13 cellular contexts compared by ENCODE assay signal in the genomic region with DNA sequence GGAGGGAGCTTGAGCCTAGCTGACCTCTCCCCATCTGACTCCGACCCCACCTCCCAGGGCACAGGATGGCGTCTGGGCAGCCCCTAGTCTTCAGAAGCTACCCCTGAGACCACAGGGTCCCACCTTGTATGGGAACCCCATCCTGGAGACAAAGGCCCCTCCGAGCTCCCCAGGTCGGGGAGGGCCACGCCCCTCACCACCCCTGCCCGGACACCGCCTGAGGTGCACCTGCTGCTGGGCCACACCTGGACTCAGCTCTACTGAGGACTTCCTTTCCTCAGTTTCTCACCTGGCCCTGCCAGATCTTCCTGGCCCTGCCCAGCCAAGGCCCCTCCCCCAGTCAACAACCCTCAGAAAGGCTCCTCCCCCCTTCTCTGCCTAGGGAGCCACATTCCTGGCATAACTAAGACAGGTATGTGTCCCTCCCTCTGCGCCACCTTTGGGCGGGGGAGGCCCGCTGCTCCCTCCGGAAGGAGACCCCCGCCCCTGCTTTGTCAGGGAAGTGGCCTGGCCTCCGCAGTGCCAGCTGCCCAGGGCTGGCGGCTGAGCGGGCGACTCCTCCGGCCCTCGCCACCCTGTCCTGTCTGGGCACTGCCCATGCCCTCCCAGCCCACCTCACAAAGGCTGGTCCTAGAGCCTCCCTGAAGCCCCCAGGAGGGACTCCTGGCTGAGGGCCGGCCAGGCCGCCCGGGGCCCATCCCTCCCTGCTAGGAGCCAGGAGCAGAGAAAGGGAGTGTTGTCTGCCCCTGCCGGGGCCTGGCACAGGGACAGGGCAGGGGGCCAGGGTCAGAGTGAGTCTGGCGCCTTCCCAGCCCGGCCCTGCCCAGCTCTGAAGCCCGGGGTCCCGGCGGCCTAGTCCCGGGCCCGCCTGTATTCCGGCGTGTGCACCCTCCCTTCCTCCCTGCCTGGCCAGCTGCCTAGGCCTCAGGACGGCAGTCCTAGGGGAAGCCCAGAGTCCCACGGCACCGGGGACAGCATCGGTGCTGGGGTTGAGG. TPM values are rescaled to one million over a fixed set of nuclear protein-coding genes. Genes with fewer than 3 reads are reported as not detected.
DNase-seq lines count a peak whose midpoint lies in the region; ATAC-seq, FAIRE-seq and TF ChIP-seq lines count a peak whose summit lies in the region.
"Had no signal": no experiment of that assay in that cellular context is flagged by ENCODE, and none has a peak within 500 bp of the region (broad histone marks: within the 10 kb centered on the region; RNA-seq: fewer than 3 reads in every experiment).

No MANE protein-coding gene starts in this region.

- CTCF ChIA-PET in HepG2 (lab: Yijun Ruan, JAX; ENCODE audit: low intra/inter-chr PET ratio, low total read pairs), result no interaction called here

- H3K36me3 ChIP-seq in HepG2 (replicated peaks in 1 of 2; ENCODE audit: control insufficient read depth in 1 of 2, insufficient read depth in 2 of 2, low read length in 2 of 2), result peaks cover 4 to 20% of the 10 kb centered on the region in 2 experiments; a peak in 4 of 5 replicates
- H3K36me3 ChIP-seq in uterus, result no peaks in the 10 kb centered on the region
- peaks cover 38% of the 10 kb centered on the region for H3K36me3 ChIP-seq in WERI-Rb-1

- no peak for FAIRE-seq in HepG2 (lab: Jason Lieb, UNC)
- FAIRE-seq: A204.1 had no signal

- TF ChIP-seq POLR2A in HepG2 (IDR thresholded peaks at IDR 0.05; ENCODE audit: insufficient read depth in 1 of 2, low read depth in 2 of 2, low read length in 2 of 2) (no peak), uterus (IDR thresholded peaks at IDR 0.05) (no peak)

- H3K4me3 ChIP-seq in dorsolateral prefrontal cortex, result peak overlapping the region in 42 of 59 donors; percentile 0 to 53 (median 22)
- no peak overlapping the region for H3K4me3 ChIP-seq in HepG2 (replicated peaks in 1 of 3; ENCODE audit: insufficient read depth in 1 of 3, low read depth in 2 of 3, low read length in 3 of 3)
- no peak overlapping the region for H3K4me3 ChIP-seq in uterus
- no peak overlapping the region for H3K4me3 ChIP-seq in WERI-Rb-1 (ENCODE audit: low read depth, low read length)

- H3K9ac ChIP-seq in HepG2 (ENCODE audit: insufficient read depth, low read depth, low read length), result no peak overlapping the region

- peaks cover 23% of the 10 kb centered on the region for H3K79me2 ChIP-seq in HepG2 (ENCODE audit: insufficient read depth, low read length)

- peak; percentile 59 for DNase-seq in Right ventricle myocardium inferior (ENCODE audit: missing footprints)
- DNase-seq in cardiac septum (ENCODE audit: low spot score), result no peak
- peak in 1 of 10 donors; percentile 73 for DNase-seq in dorsolateral prefrontal cortex
- DNase-seq in HepG2 (ENCODE audit: low spot score), result peak; percentile 56
- no peak for DNase-seq in uterus
- DNase-seq in WERI-Rb-1, result no peak
- DNase-seq: T-helper 2 cell had no signal

- intact Hi-C loops in Right ventricle myocardium inferior (cut with DNase I), result loop anchor here (5.0 kb wide), 2 partner anchors 38 to 88 kb away; no protein-coding TSS in a partner anchor
- intact Hi-C loops in cardiac septum (cut with DNase I), result loop anchor here (5.0 kb wide), 1 partner anchor 93 kb away; the partner anchor contains the start of gene C1orf159
- intact Hi-C loops in dorsolateral prefrontal cortex (cut with DNase I), result no loop called here
- intact Hi-C loops in HepG2 (cut with micrococcal nuclease; ENCODE audit: unreplicated experiment), result no loop called here
- intact Hi-C loops in uterus (cut with DNase I; ENCODE audit: low total_unique reads), result no loop called here

- BruUV-seq in HepG2 (replicated peaks; lab: Mats Ljungman, UMichigan), result no TSS peak

- no peak for TF ChIP-seq EP300 in HepG2 (IDR thresholded peaks at IDR 0.05; ENCODE audit: low read depth in 2 of 2, low read length in 2 of 2)
- peak; percentile 41; the same call in 1 of the 2 replicates for TF ChIP-seq EP300 in HepG2 (CRISPR knock-in tag; IDR thresholded peaks at IDR 0.05; ENCODE audit: borderline replicate concordance)

- 90% methylated on average over 24 of the region's 35 CpGs for WGBS in HepG2 (ENCODE audit: low lambda C conversion rate)

- TF ChIP-seq RAD21 in HepG2 (CRISPR knock-in tag; IDR thresholded peaks at IDR 0.05), result no peak

- no peak for ATAC-seq in Right ventricle myocardium inferior
- no peak; the same call in 2 of the 3 replicates for ATAC-seq in HepG2
- ATAC-seq in HG02642 (IDR thresholded peaks at IDR 0.05; ENCODE audit: poor library complexity, unreplicated experiment), result no peak
- no peak for ATAC-seq in GM18517 (IDR thresholded peaks at IDR 0.05; ENCODE audit: unreplicated experiment)
- ATAC-seq: naive thymus-derived CD4-positive, alpha-beta T cell had no signal

- no peaks in the 10 kb centered on the region for H3K27me3 ChIP-seq in dorsolateral prefrontal cortex
- no peaks in the 10 kb centered on the region for H3K27me3 ChIP-seq in HepG2 (ENCODE audit: control insufficient read depth in 1 of 2, insufficient read depth in 2 of 2, low read length in 2 of 2)
- no peaks in the 10 kb centered on the region for H3K27me3 ChIP-seq in uterus
- H3K27me3 ChIP-seq in WERI-Rb-1 (ENCODE audit: insufficient read depth, low read depth, severe bottlenecking), result no peaks in the 10 kb centered on the region

- H4K20me1 ChIP-seq in HepG2 (ENCODE audit: insufficient read depth, low read length), result peaks cover 31% of the 10 kb centered on the region; the same call in 1 of the 2 replicates

- no peak for TF ChIP-seq CTCF in dorsolateral prefrontal cortex (IDR thresholded peaks at IDR 0.05 in 54 of 56, conservative IDR thresholded peaks at IDR 0.05 in 2 of 56; ENCODE audit: low read depth in 1 of 56, partially characterized antibody in 56 of 56)
- TF ChIP-seq CTCF in HepG2 (CRISPR knock-in tag; IDR thresholded peaks at IDR 0.05), result no peak
- TF ChIP-seq CTCF in uterus (IDR thresholded peaks at IDR 0.05), result no peak
- no peak for TF ChIP-seq CTCF in WERI-Rb-1 (IDR thresholded peaks at IDR 0.05; ENCODE audit: low read depth, low read length)

- H2AFZ ChIP-seq in HepG2 (ENCODE audit: low read length), result no peak overlapping the region

- H3K4me2 ChIP-seq in HepG2 (ENCODE audit: low read depth, low read length), result peak overlapping the region; percentile 27; the same call in 1 of the 2 replicates

- H3K4me1 ChIP-seq in HepG2 (ENCODE audit: insufficient read depth, low read length) (peaks cover 47% of the 10 kb centered on the region), uterus (peaks cover 0 to 19% of the 10 kb centered on the region in 2 donors)

- peak overlapping the region in 56 of 59 donors; percentile 49 to 91 (median 81) for H3K27ac ChIP-seq in dorsolateral prefrontal cortex
- no peak overlapping the region for H3K27ac ChIP-seq in HepG2 (ENCODE audit: extremely low read length, insufficient read depth, low read length)
- peak overlapping the region; percentile 5 to 34 for H3K27ac ChIP-seq in uterus
- H3K27ac ChIP-seq in WERI-Rb-1, result no peak overlapping the region
- H3K27ac ChIP-seq: HL-60 had no signal

- POLR2A ChIA-PET in HepG2 (lab: Yijun Ruan, JAX), result interaction anchor here (0.8 to 1.6 kb wide), 4 partner anchors 12 to 39 kb away, joined by 3 to 5 read pairs (median 3); no protein-coding TSS in a partner anchor

- no peaks in the 10 kb centered on the region for H3K9me3 ChIP-seq in HepG2 (ENCODE audit: low read length)
- no peaks in the 10 kb centered on the region for H3K9me3 ChIP-seq in uterus
- no peaks in the 10 kb centered on the region for H3K9me3 ChIP-seq in WERI-Rb-1 (ENCODE audit: severe bottlenecking)

- in situ Hi-C loops in HepG2 (cut with HindIII; ENCODE audit: extremely low pct_ligation_motif_present, low pct_unique_long_range_greater_than_20kb), result loop anchor here (5.0 kb wide), 1 partner anchor 33 kb away; no protein-coding TSS in a partner anchor

RNA-seq across cellular contexts. Expression of gene AGRN, which starts 4.8 kb away (rescaled TPM):
- 14.1 TPM for total RNA-seq in Right ventricle myocardium inferior
- 27.0 TPM for total RNA-seq in cardiac septum
- 100 to 1,000 TPM in 70 of 120 experiments, 10 to 100 TPM in 50; 67.4 to 194 (median 105) TPM for total RNA-seq in dorsolateral prefrontal cortex
- 7.3 and 29.8 TPM in 2 replicates for total RNA-seq in HepG2 (2016; rRNA removed; fragmentation: Illumina TruSeq; extraction: Trizol)
- 2.7 and 2.9 TPM in 2 replicates for total RNA-seq in HepG2 (2016; cell fraction: cytosol; rRNA removed; fragmentation: Illumina TruSeq; extraction: Trizol; ENCODE audit: low read depth)
- 5.9 and 28.3 TPM in 2 replicates for total RNA-seq in HepG2 (2016; cell fraction: insoluble cytoplasmic fraction; rRNA removed; fragmentation: Illumina TruSeq; extraction: Trizol)
- total RNA-seq in HepG2 (2016; cell fraction: membrane; rRNA removed; fragmentation: Illumina TruSeq; extraction: Trizol), result 4.9 and 5.0 TPM in 2 replicates
- total RNA-seq in HepG2 (2016; cell fraction: nucleus; rRNA removed; fragmentation: Illumina TruSeq; extraction: Trizol), result 36.4 and 50.3 TPM in 2 replicates
- 65.2 and 82.7 TPM in 2 replicates for polyA plus RNA-seq in HepG2 (2011; rRNA removed)
- polyA plus RNA-seq in HepG2 (2011; cell fraction: cytosol; rRNA removed), result 37.7 and 58.0 TPM in 2 replicates
- 667 and 906 TPM in 2 replicates for polyA plus RNA-seq in HepG2 (2011; cell fraction: nucleus; rRNA removed)
- polyA plus RNA-seq in HepG2 (2012), result 77.8 and 101 TPM in 2 replicates
- 1.4 and 1.5 TPM in 2 replicates for polyA plus RNA-seq in HepG2 (2016; cell fraction: cytosol; fragmentation: Illumina TruSeq; extraction: Trizol; ENCODE audit: low read depth)
- polyA plus RNA-seq in HepG2 (2016; cell fraction: insoluble cytoplasmic fraction; fragmentation: Illumina TruSeq; extraction: Trizol; ENCODE audit: low read depth), result 10.7 and 15.5 TPM in 2 replicates
- 3.2 and 3.6 TPM in 2 replicates for polyA plus RNA-seq in HepG2 (2016; cell fraction: membrane; fragmentation: Illumina TruSeq; extraction: Trizol; ENCODE audit: low read depth)
- polyA plus RNA-seq in HepG2 (2016; cell fraction: nucleus; fragmentation: Illumina TruSeq; extraction: Trizol; ENCODE audit: insufficient read depth, low read depth), result 125 and 134 TPM in 2 replicates
- 23.8 and 86.8 TPM in 2 replicates for polyA minus RNA-seq in HepG2 (2011; rRNA and poly(A)+ RNA removed; ENCODE audit: low replicate concordance)
- polyA minus RNA-seq in HepG2 (2011; cell fraction: cytosol; rRNA and poly(A)+ RNA removed), result 41.3 and 50.7 TPM in 2 replicates
- polyA minus RNA-seq in HepG2 (2011; cell fraction: nucleus; rRNA and poly(A)+ RNA removed), result 80.3 and 86.4 TPM in 2 replicates
- total RNA-seq in uterus, result 10 to 100 TPM in 3 of 4 donors, 1 to 10 TPM in 1; 8.2 to 86.9 (median 26.2) TPM

RNA-seq across cellular contexts. Expression of gene ISG15, which starts 11.4 kb away (rescaled TPM):
- 19.2 TPM for total RNA-seq in Right ventricle myocardium inferior
- total RNA-seq in cardiac septum, result 18.2 TPM
- total RNA-seq in dorsolateral prefrontal cortex, result 100 to 1,000 TPM in 3 of 120 experiments, 10 to 100 TPM in 113, 1 to 10 TPM in 4; 6.0 to 422 (median 18.9) TPM
- total RNA-seq in HepG2 (2016; rRNA removed; fragmentation: Illumina TruSeq; extraction: Trizol), result 54.9 and 68.4 TPM in 2 replicates
- 17.4 and 19.2 TPM in 2 replicates for total RNA-seq in HepG2 (2016; cell fraction: cytosol; rRNA removed; fragmentation: Illumina TruSeq; extraction: Trizol; ENCODE audit: low read depth)
- total RNA-seq in HepG2 (2016; cell fraction: insoluble cytoplasmic fraction; rRNA removed; fragmentation: Illumina TruSeq; extraction: Trizol), result 52.2 and 77.4 TPM in 2 replicates
- 17.7 and 18.1 TPM in 2 replicates for total RNA-seq in HepG2 (2016; cell fraction: membrane; rRNA removed; fragmentation: Illumina TruSeq; extraction: Trizol)
- total RNA-seq in HepG2 (2016; cell fraction: nucleus; rRNA removed; fragmentation: Illumina TruSeq; extraction: Trizol), result 18.3 and 23.3 TPM in 2 replicates
- 42.1 and 63.7 TPM in 2 replicates for polyA plus RNA-seq in HepG2 (2011; rRNA removed)
- polyA plus RNA-seq in HepG2 (2011; cell fraction: cytosol; rRNA removed), result 49.9 and 81.6 TPM in 2 replicates
- polyA plus RNA-seq in HepG2 (2011; cell fraction: nucleus; rRNA removed), result 24.5 and 32.4 TPM in 2 replicates
- 19.4 and 39.7 TPM in 2 replicates for polyA plus RNA-seq in HepG2 (2012)
- 13.7 and 17.3 TPM in 2 replicates for polyA plus RNA-seq in HepG2 (2016; cell fraction: cytosol; fragmentation: Illumina TruSeq; extraction: Trizol; ENCODE audit: low read depth)
- polyA plus RNA-seq in HepG2 (2016; cell fraction: insoluble cytoplasmic fraction; fragmentation: Illumina TruSeq; extraction: Trizol; ENCODE audit: low read depth), result 47.3 and 49.3 TPM in 2 replicates
- polyA plus RNA-seq in HepG2 (2016; cell fraction: membrane; fragmentation: Illumina TruSeq; extraction: Trizol; ENCODE audit: low read depth), result 10.1 and 12.3 TPM in 2 replicates
- polyA plus RNA-seq in HepG2 (2016; cell fraction: nucleus; fragmentation: Illumina TruSeq; extraction: Trizol; ENCODE audit: insufficient read depth, low read depth), result 22.7 and 27.6 TPM in 2 replicates
- 24.2 and 34.4 TPM in 2 replicates for polyA minus RNA-seq in HepG2 (2011; rRNA and poly(A)+ RNA removed; ENCODE audit: low replicate concordance)
- polyA minus RNA-seq in HepG2 (2011; cell fraction: cytosol; rRNA and poly(A)+ RNA removed), result 11.4 and 13.3 TPM in 2 replicates
- 2.1 and 5.1 TPM in 2 replicates for polyA minus RNA-seq in HepG2 (2011; cell fraction: nucleus; rRNA and poly(A)+ RNA removed)
- 10 to 100 TPM in 2 of 4 donors, 1 to 10 TPM in 2; 1.8 to 27.2 (median 15.2) TPM for total RNA-seq in uterus

RNA-seq across cellular contexts. Expression of gene HES4, which starts 24.8 kb away (rescaled TPM):
- 36.7 TPM for total RNA-seq in Right ventricle myocardium inferior
- total RNA-seq in cardiac septum, result 56.5 TPM
- 10 to 100 TPM in 119 of 120 experiments, 1 to 10 TPM in 1; 8.9 to 60.0 (median 25.0) TPM for total RNA-seq in dorsolateral prefrontal cortex
- 4.4 and 8.8 TPM in 2 replicates for total RNA-seq in HepG2 (2016; rRNA removed; fragmentation: Illumina TruSeq; extraction: Trizol)
- total RNA-seq in HepG2 (2016; cell fraction: cytosol; rRNA removed; fragmentation: Illumina TruSeq; extraction: Trizol; ENCODE audit: low read depth), result 16.5 and 25.5 TPM in 2 replicates
- 3.4 and 7.9 TPM in 2 replicates for total RNA-seq in HepG2 (2016; cell fraction: insoluble cytoplasmic fraction; rRNA removed; fragmentation: Illumina TruSeq; extraction: Trizol)
- total RNA-seq in HepG2 (2016; cell fraction: membrane; rRNA removed; fragmentation: Illumina TruSeq; extraction: Trizol), result 13.5 and 18.3 TPM in 2 replicates
- 6.5 and 8.0 TPM in 2 replicates for total RNA-seq in HepG2 (2016; cell fraction: nucleus; rRNA removed; fragmentation: Illumina TruSeq; extraction: Trizol)
- 10.6 and 17.6 TPM in 2 replicates for polyA plus RNA-seq in HepG2 (2011; rRNA removed)
- polyA plus RNA-seq in HepG2 (2011; cell fraction: cytosol; rRNA removed), result 11.6 and 28.6 TPM in 2 replicates
- 190 and 210 TPM in 2 replicates for polyA plus RNA-seq in HepG2 (2011; cell fraction: nucleus; rRNA removed)
- 4.3 and 7.0 TPM in 2 replicates for polyA plus RNA-seq in HepG2 (2012)
- polyA plus RNA-seq in HepG2 (2016; cell fraction: cytosol; fragmentation: Illumina TruSeq; extraction: Trizol; ENCODE audit: low read depth), result 17.0 and 22.1 TPM in 2 replicates
- 4.5 and 6.0 TPM in 2 replicates for polyA plus RNA-seq in HepG2 (2016; cell fraction: insoluble cytoplasmic fraction; fragmentation: Illumina TruSeq; extraction: Trizol; ENCODE audit: low read depth)
- polyA plus RNA-seq in HepG2 (2016; cell fraction: membrane; fragmentation: Illumina TruSeq; extraction: Trizol; ENCODE audit: low read depth), result 10.6 and 11.4 TPM in 2 replicates
- 16.1 and 18.4 TPM in 2 replicates for polyA plus RNA-seq in HepG2 (2016; cell fraction: nucleus; fragmentation: Illumina TruSeq; extraction: Trizol; ENCODE audit: insufficient read depth, low read depth)
- 2.2 and 6.1 TPM in 2 replicates for polyA minus RNA-seq in HepG2 (2011; rRNA and poly(A)+ RNA removed; ENCODE audit: low replicate concordance)
- 6.4 and 8.5 TPM in 2 replicates for polyA minus RNA-seq in HepG2 (2011; cell fraction: cytosol; rRNA and poly(A)+ RNA removed)
- polyA minus RNA-seq in HepG2 (2011; cell fraction: nucleus; rRNA and poly(A)+ RNA removed), result 4.6 and 8.9 TPM in 2 replicates
- total RNA-seq in uterus, result 10 to 100 TPM; 19.6 to 41.0 (median 36.3) TPM

RNA-seq across cellular contexts. Expression of gene PERM1, which starts 42.8 kb away (rescaled TPM):
- total RNA-seq in Right ventricle myocardium inferior (174 TPM), cardiac septum (50.1 TPM), dorsolateral prefrontal cortex (1 to 10 TPM in 6 of 120 experiments, under 1 TPM in 63, not detected in 51; 0.13 to 1.8 (median 0.43) TPM), HepG2 (2016; rRNA removed; fragmentation: Illumina TruSeq; extraction: Trizol) (0.04 TPM in 1 of 2 replicates, not detected in the other), uterus (1 to 10 TPM in 1 of 4 donors, not detected in 3; 2.3 TPM)
- total RNA-seq in HepG2 (2016; cell fraction: cytosol; rRNA removed; fragmentation: Illumina TruSeq; extraction: Trizol; ENCODE audit: low read depth), result not detected in 2 replicates
- not detected in 2 replicates for total RNA-seq in HepG2 (2016; cell fraction: insoluble cytoplasmic fraction; rRNA removed; fragmentation: Illumina TruSeq; extraction: Trizol)
- total RNA-seq in HepG2 (2016; cell fraction: membrane; rRNA removed; fragmentation: Illumina TruSeq; extraction: Trizol), result not detected in 2 replicates
- not detected in 2 replicates for total RNA-seq in HepG2 (2016; cell fraction: nucleus; rRNA removed; fragmentation: Illumina TruSeq; extraction: Trizol)
- 0.29 and 0.38 TPM in 2 replicates for polyA plus RNA-seq in HepG2 (2011; rRNA removed)
- polyA plus RNA-seq in HepG2 (2011; cell fraction: cytosol; rRNA removed), result 0.17 and 0.32 TPM in 2 replicates
- polyA plus RNA-seq in HepG2 (2011; cell fraction: nucleus; rRNA removed), result 2.3 and 2.6 TPM in 2 replicates
- 0.44 TPM in 2 replicates for polyA plus RNA-seq in HepG2 (2012)
- polyA plus RNA-seq in HepG2 (2016; cell fraction: cytosol; fragmentation: Illumina TruSeq; extraction: Trizol; ENCODE audit: low read depth), result not detected in 2 replicates
- not detected in 2 replicates for polyA plus RNA-seq in HepG2 (2016; cell fraction: insoluble cytoplasmic fraction; fragmentation: Illumina TruSeq; extraction: Trizol; ENCODE audit: low read depth)
- polyA plus RNA-seq in HepG2 (2016; cell fraction: membrane; fragmentation: Illumina TruSeq; extraction: Trizol; ENCODE audit: low read depth), result not detected in 2 replicates
- polyA plus RNA-seq in HepG2 (2016; cell fraction: nucleus; fragmentation: Illumina TruSeq; extraction: Trizol; ENCODE audit: insufficient read depth, low read depth), result not detected in 2 replicates
- polyA minus RNA-seq in HepG2 (2011; rRNA and poly(A)+ RNA removed; ENCODE audit: low replicate concordance), result 0.09 and 2.7 TPM in 2 replicates
- polyA minus RNA-seq in HepG2 (2011; cell fraction: cytosol; rRNA and poly(A)+ RNA removed), result 0.44 and 0.59 TPM in 2 replicates
- polyA minus RNA-seq in HepG2 (2011; cell fraction: nucleus; rRNA and poly(A)+ RNA removed), result 0.99 and 1.2 TPM in 2 replicates
- total RNA-seq: naive thymus-derived CD4-positive, alpha-beta T cell; NCI-H460 had no signal
- polyA plus RNA-seq: naive thymus-derived CD4-positive, alpha-beta T cell had no signal

RNA-seq across cellular contexts. Expression of gene RNF223, which starts 49.4 kb away (rescaled TPM):
- total RNA-seq in Right ventricle myocardium inferior, result not detected
- total RNA-seq in cardiac septum, result not detected
- under 1 TPM in 2 of 120 experiments, not detected in 118; 0.28 to 0.63 TPM for total RNA-seq in dorsolateral prefrontal cortex
- total RNA-seq in HepG2 (2016; rRNA removed; fragmentation: Illumina TruSeq; extraction: Trizol), result not detected in 2 replicates
- not detected in 2 replicates for total RNA-seq in HepG2 (2016; cell fraction: cytosol; rRNA removed; fragmentation: Illumina TruSeq; extraction: Trizol; ENCODE audit: low read depth)
- not detected in 2 replicates for total RNA-seq in HepG2 (2016; cell fraction: insoluble cytoplasmic fraction; rRNA removed; fragmentation: Illumina TruSeq; extraction: Trizol)
- not detected in 2 replicates for total RNA-seq in HepG2 (2016; cell fraction: membrane; rRNA removed; fragmentation: Illumina TruSeq; extraction: Trizol)
- not detected in 2 replicates for total RNA-seq in HepG2 (2016; cell fraction: nucleus; rRNA removed; fragmentation: Illumina TruSeq; extraction: Trizol)
- 0.03 and 0.05 TPM in 2 replicates for polyA plus RNA-seq in HepG2 (2011; rRNA removed)
- polyA plus RNA-seq in HepG2 (2011; cell fraction: cytosol; rRNA removed), result 0.04 TPM in 1 of 2 replicates, not detected in the other
- polyA plus RNA-seq in HepG2 (2011; cell fraction: nucleus; rRNA removed), result not detected in 2 replicates
- polyA plus RNA-seq in HepG2 (2012), result 0.07 and 0.08 TPM in 2 replicates
- polyA plus RNA-seq in HepG2 (2016; cell fraction: cytosol; fragmentation: Illumina TruSeq; extraction: Trizol; ENCODE audit: low read depth), result not detected in 2 replicates
- not detected in 2 replicates for polyA plus RNA-seq in HepG2 (2016; cell fraction: insoluble cytoplasmic fraction; fragmentation: Illumina TruSeq; extraction: Trizol; ENCODE audit: low read depth)
- not detected in 2 replicates for polyA plus RNA-seq in HepG2 (2016; cell fraction: membrane; fragmentation: Illumina TruSeq; extraction: Trizol; ENCODE audit: low read depth)
- not detected in 2 replicates for polyA plus RNA-seq in HepG2 (2016; cell fraction: nucleus; fragmentation: Illumina TruSeq; extraction: Trizol; ENCODE audit: insufficient read depth, low read depth)
- 2.1 TPM in 1 of 2 replicates, not detected in the other for polyA minus RNA-seq in HepG2 (2011; rRNA and poly(A)+ RNA removed; ENCODE audit: low replicate concordance)
- not detected in 2 replicates for polyA minus RNA-seq in HepG2 (2011; cell fraction: cytosol; rRNA and poly(A)+ RNA removed)
- polyA minus RNA-seq in HepG2 (2011; cell fraction: nucleus; rRNA and poly(A)+ RNA removed), result 0.26 TPM in 1 of 2 replicates, not detected in the other
- not detected for total RNA-seq in uterus
- total RNA-seq: NCI-H460 had no signal
- polyA plus RNA-seq: naive thymus-derived CD4-positive, alpha-beta T cell had no signal

Comparison
In these comparisons a context has a peak if more than half of its experiments do, and no peak if none do; other contexts are left out.
1. DNase-seq: peak in Right ventricle myocardium inferior (single experiment) and HepG2 (single experiment); none in cardiac septum (single experiment), uterus (0 of 2) and WERI-Rb-1 (single experiment).
2. H3K27ac ChIP-seq: peak in dorsolateral prefrontal cortex (56 of 59) and uterus (2 of 2); none in HepG2 (single experiment) and WERI-Rb-1 (single experiment).
3. H3K4me3 ChIP-seq: peak in dorsolateral prefrontal cortex (42 of 59); none in HepG2 (0 of 3), uterus (0 of 2) and WERI-Rb-1 (single experiment).
4. intact Hi-C loops: an anchor here in Right ventricle myocardium inferior (5.0 kb wide) and cardiac septum (5.0 kb wide); none called in dorsolateral prefrontal cortex, HepG2 and uterus.